ENCODE assay signal across 17 cellular contexts in the genomic region with DNA sequence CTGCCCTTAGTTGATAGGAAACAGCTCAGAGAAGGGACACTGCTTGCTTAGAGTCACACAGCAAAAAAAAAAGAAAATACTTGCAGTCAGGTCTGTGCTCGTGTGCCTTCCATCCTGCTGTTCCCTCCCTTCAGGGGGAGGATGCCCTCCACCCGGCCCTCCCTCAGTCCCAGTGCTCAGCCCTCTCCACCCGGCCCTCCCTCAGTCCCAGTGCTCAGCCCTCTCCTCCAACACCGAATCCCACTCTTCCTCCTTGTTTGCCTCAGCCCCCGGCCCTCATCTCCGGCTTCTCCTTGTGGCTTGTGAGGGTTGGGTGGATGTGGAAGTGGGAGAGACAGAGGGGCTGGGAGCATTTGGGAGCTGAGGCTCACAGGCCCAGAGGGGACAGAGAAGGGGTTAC. TPM values are rescaled to one million over a fixed set of nuclear protein-coding genes. Genes with fewer than 3 reads are reported as not detected.
DNase-seq lines count a peak whose midpoint lies in the region; ATAC-seq, FAIRE-seq and TF ChIP-seq lines count a peak whose summit lies in the region.
"Had no signal": no experiment of that assay in that cellular context is flagged by ENCODE, and none has a peak within 500 bp of the region (broad histone marks: within the 10 kb centered on the region; RNA-seq: fewer than 3 reads in every experiment).

No MANE protein-coding gene starts in this region.

- no peak for TF ChIP-seq RAD21 in A549 (conservative IDR thresholded peaks at IDR 0.05 in 1 of 2, IDR thresholded peaks at IDR 0.05 in 1 of 2)

- H3K4me2 ChIP-seq in A549: no peak overlapping the region

- DNase-seq in A549 (ENCODE audit: low read depth in 1 of 2, low spot score in 1 of 2) (no peak), left colon (no peak)
- no peak for DNase-seq in activated T-cell treated with anti-CD3 and anti-CD28 coated beads, Interleukin-2, amount 50 U/mL, for 1 hour
- DNase-seq: ACHN; Calu3; CD4-positive, CD25-positive, alpha-beta regulatory T cell; Karpas-422; MM.1S; NCI-H1105; NCI-H1694 treated with DMSO at 0.1 percent for 48 hours; NCI-H446 treated with DMSO at 0.1 percent for 48 hours; NCI-H748 treated with DMSO at 0.1 percent for 48 hours; PC-3 had no signal

- POLR2A ChIA-PET in A549 (lab: Yijun Ruan, JAX): interaction anchor here (1.6 kb wide), 1 partner anchor 27 kb away, joined by 5 read pairs; no protein-coding TSS in a partner anchor
- POLR2A ChIA-PET in HEK293 (lab: Yijun Ruan, JAX): interaction anchor here (0.6 kb wide), 1 partner anchor 27 kb away, joined by 4 read pairs; a partner anchor contains a TSS

- H3K9me3 ChIP-seq in A549 (no peaks in the 10 kb centered on the region), HEK293 (ENCODE audit: control insufficient read depth, insufficient read depth, low read depth, low read length) (no peaks in the 10 kb centered on the region)

- no peak for FAIRE-seq in A549 (lab: Jason Lieb, UNC)

- no peak for TF ChIP-seq POLR2A in A549 (IDR thresholded peaks at IDR 0.05; ENCODE audit: low read length)

- whole genome bisulfite sequencing in A549 (ENCODE audit: missing lambda C conversion rate): 81% methylated on average over 6 of the region's 6 CpGs

- TF ChIP-seq EP300 in A549 (IDR thresholded peaks at IDR 0.05): no peak

- ATAC-seq in A549 (peak; percentile 61 to 85), left colon (peak; percentile 19), HG02970 (IDR thresholded peaks at IDR 0.05; ENCODE audit: low FRiP score, unreplicated experiment) (no peak)
- ATAC-seq: PC-3, Right ventricle myocardium inferior had no signal

- CTCF ChIA-PET in A549 (lab: Yijun Ruan, JAX) (interaction anchor here (0.5 to 3.0 kb wide), 3 partner anchors 13 to 1031 kb away, joined by 3 to 7 read pairs (median 3); no protein-coding TSS in a partner anchor), HEK293 (lab: Yijun Ruan, JAX) (no interaction called here)

- H3K4me1 ChIP-seq in A549 (peaks cover 11% of the 10 kb centered on the region; the same call in 1 of the 3 replicates), HEK293 (ENCODE audit: control insufficient read depth, insufficient read depth, low read length) (peaks cover 3% of the 10 kb centered on the region; the same call in 1 of the 2 replicates)

- peaks cover 80 to 81% of the 10 kb centered on the region in 2 experiments for H3K36me3 ChIP-seq in HEK293 (ENCODE audit: control insufficient read depth in 2 of 2, insufficient read depth in 1 of 2, low read length in 2 of 2)

- TF ChIP-seq CTCF in A549 (IDR thresholded peaks at IDR 0.05): no peak
- no peak for TF ChIP-seq CTCF in HEK293 (tag by site-specific recombination; IDR thresholded peaks at IDR 0.05)

- intact Hi-C loops in left colon (cut with DNase I, micrococcal nuclease): no loop called here

- H3K27ac ChIP-seq in A549 (no peak overlapping the region), HEK293 (ENCODE audit: extremely low read depth, low read depth, low read length) (0 out of 2 replicates have a peak overlapping the region, but pooled peaks have one; percentile 9)
- H3K27ac ChIP-seq: SK-N-MC had no signal

- H3K4me3 ChIP-seq in A549 (no peak overlapping the region), HEK293 (ENCODE audit: low read depth, low read length) (no peak overlapping the region)
- H3K4me3 ChIP-seq: SK-N-MC had no signal

TF ChIP-seq in A549, 52 proteins besides CTCF, POLR2A, EP300 and RAD21:
- no peak for TF ChIP-seq ZNF302 (CRISPR knock-in tag; IDR thresholded peaks at IDR 0.05)

TF ChIP-seq in HEK293, 187 proteins besides CTCF, POLR2A, EP300 and RAD21:
- TF ChIP-seq, protein P1, sequence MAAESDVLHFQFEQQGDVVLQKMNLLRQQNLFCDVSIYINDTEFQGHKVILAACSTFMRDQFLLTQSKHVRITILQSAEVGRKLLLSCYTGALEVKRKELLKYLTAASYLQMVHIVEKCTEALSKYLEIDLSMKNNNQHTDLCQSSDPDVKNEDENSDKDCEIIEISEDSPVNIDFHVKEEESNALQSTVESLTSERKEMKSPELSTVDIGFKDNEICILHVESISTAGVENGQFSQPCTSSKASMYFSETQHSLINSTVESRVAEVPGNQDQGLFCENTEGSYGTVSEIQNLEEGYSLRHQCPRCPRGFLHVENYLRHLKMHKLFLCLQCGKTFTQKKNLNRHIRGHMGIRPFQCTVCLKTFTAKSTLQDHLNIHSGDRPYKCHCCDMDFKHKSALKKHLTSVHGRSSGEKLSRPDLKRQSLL (tag by site-specific recombination; IDR thresholded peaks at IDR 0.05): peak; percentile 25; the same call in 1 of the 2 replicates
- TF ChIP-seq EGR2 (tag by site-specific recombination; IDR thresholded peaks at IDR 0.05; ENCODE audit: low read depth): peak; percentile 42; the same call in 1 of the 2 replicates
- TF ChIP-seq, protein P2, sequence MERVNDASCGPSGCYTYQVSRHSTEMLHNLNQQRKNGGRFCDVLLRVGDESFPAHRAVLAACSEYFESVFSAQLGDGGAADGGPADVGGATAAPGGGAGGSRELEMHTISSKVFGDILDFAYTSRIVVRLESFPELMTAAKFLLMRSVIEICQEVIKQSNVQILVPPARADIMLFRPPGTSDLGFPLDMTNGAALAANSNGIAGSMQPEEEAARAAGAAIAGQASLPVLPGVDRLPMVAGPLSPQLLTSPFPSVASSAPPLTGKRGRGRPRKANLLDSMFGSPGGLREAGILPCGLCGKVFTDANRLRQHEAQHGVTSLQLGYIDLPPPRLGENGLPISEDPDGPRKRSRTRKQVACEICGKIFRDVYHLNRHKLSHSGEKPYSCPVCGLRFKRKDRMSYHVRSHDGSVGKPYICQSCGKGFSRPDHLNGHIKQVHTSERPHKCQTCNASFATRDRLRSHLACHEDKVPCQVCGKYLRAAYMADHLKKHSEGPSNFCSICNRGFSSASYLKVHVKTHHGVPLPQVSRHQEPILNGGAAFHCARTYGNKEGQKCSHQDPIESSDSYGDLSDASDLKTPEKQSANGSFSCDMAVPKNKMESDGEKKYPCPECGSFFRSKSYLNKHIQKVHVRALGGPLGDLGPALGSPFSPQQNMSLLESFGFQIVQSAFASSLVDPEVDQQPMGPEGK (tag by site-specific recombination; IDR thresholded peaks at IDR 0.05): no peak

RNA-seq across cellular contexts. Expression of a gene that starts 5.8 kb away (rescaled TPM):
- polyA plus RNA-seq in A549 (2011; rRNA removed) (10.8 and 16.1 TPM in 2 replicates), A549 (2017; fragmentation: RNase III; extraction: RNeasy Plus Mini Kit Qiagen cat#74134 plus additional on column Dnase treatment) (26.1 to 29.2 TPM (median 26.6 TPM) in 3 replicates)
- polyA plus RNA-seq in A549 (2012; cell fraction: cytosol; rRNA removed): 22.8 and 25.8 TPM in 2 replicates
- 14.1 and 17.8 TPM in 2 replicates for polyA plus RNA-seq in A549 (2012; cell fraction: nucleus; rRNA removed)
- 10.0 and 10.8 TPM in 2 replicates for polyA minus RNA-seq in A549 (2011; rRNA and poly(A)+ RNA removed)
- 10 to 100 TPM; 12.4 to 12.7 TPM for total RNA-seq in left colon

RNA-seq across cellular contexts. Expression of a gene that starts 5.9 kb away (rescaled TPM):
- polyA plus RNA-seq in A549 (2011; rRNA removed): 66.9 and 69.8 TPM in 2 replicates
- 151 and 161 TPM in 2 replicates for polyA plus RNA-seq in A549 (2012; cell fraction: cytosol; rRNA removed)
- polyA plus RNA-seq in A549 (2012; cell fraction: nucleus; rRNA removed): 231 and 270 TPM in 2 replicates
- polyA plus RNA-seq in A549 (2017; fragmentation: RNase III; extraction: RNeasy Plus Mini Kit Qiagen cat#74134 plus additional on column Dnase treatment): 164 to 169 TPM (median 164 TPM) in 3 replicates
- 31.8 and 44.7 TPM in 2 replicates for polyA minus RNA-seq in A549 (2011; rRNA and poly(A)+ RNA removed)
- total RNA-seq in left colon: 10 to 100 TPM; 37.4 to 38.6 TPM

RNA-seq across cellular contexts. Expression of a gene that starts 7.0 kb away (rescaled TPM):
- polyA plus RNA-seq in A549 (2011; rRNA removed): 36.5 and 43.5 TPM in 2 replicates
- 144 and 147 TPM in 2 replicates for polyA plus RNA-seq in A549 (2012; cell fraction: cytosol; rRNA removed)
- 85.7 and 103 TPM in 2 replicates for polyA plus RNA-seq in A549 (2012; cell fraction: nucleus; rRNA removed)
- 188 to 198 TPM (median 190 TPM) in 3 replicates for polyA plus RNA-seq in A549 (2017; fragmentation: RNase III; extraction: RNeasy Plus Mini Kit Qiagen cat#74134 plus additional on column Dnase treatment)
- polyA minus RNA-seq in A549 (2011; rRNA and poly(A)+ RNA removed): 122 and 207 TPM in 2 replicates
- 100 to 1,000 TPM; 146 to 147 TPM for total RNA-seq in left colon

RNA-seq across cellular contexts. Expression of a gene that starts 9.0 kb away (rescaled TPM):
- polyA plus RNA-seq in A549 (2011; rRNA removed) (0.26 and 0.33 TPM in 2 replicates), A549 (2017; fragmentation: RNase III; extraction: RNeasy Plus Mini Kit Qiagen cat#74134 plus additional on column Dnase treatment) (0.28 to 0.63 TPM (median 0.31 TPM) in 3 replicates)
- polyA plus RNA-seq in A549 (2012; cell fraction: cytosol; rRNA removed): 0.56 and 1.1 TPM in 2 replicates
- polyA plus RNA-seq in A549 (2012; cell fraction: nucleus; rRNA removed): 1.8 and 3.0 TPM in 2 replicates
- 0.15 and 0.21 TPM in 2 replicates for polyA minus RNA-seq in A549 (2011; rRNA and poly(A)+ RNA removed)
- under 1 TPM; 0.67 to 0.98 TPM for total RNA-seq in left colon
- total RNA-seq: CD4-positive, CD25-positive, alpha-beta regulatory T cell; PC-3 had no signal

RNA-seq across cellular contexts. Expression of a gene that starts 27.9 kb away (rescaled TPM):
- polyA plus RNA-seq in A549 (2011; rRNA removed) (24.9 and 28.3 TPM in 2 replicates), A549 (2017; fragmentation: RNase III; extraction: RNeasy Plus Mini Kit Qiagen cat#74134 plus additional on column Dnase treatment) (59.2 to 62.6 TPM (median 62.4 TPM) in 3 replicates)
- polyA plus RNA-seq in A549 (2012; cell fraction: cytosol; rRNA removed): 26.3 and 28.5 TPM in 2 replicates
- polyA plus RNA-seq in A549 (2012; cell fraction: nucleus; rRNA removed): 36.4 and 44.1 TPM in 2 replicates
- polyA minus RNA-seq in A549 (2011; rRNA and poly(A)+ RNA removed): 29.7 and 32.5 TPM in 2 replicates
- 10 to 100 TPM; 32.9 to 42.2 TPM for total RNA-seq in left colon
